Comparison of ENCODE assay signal across 8 cellular contexts in the genomic region with DNA sequence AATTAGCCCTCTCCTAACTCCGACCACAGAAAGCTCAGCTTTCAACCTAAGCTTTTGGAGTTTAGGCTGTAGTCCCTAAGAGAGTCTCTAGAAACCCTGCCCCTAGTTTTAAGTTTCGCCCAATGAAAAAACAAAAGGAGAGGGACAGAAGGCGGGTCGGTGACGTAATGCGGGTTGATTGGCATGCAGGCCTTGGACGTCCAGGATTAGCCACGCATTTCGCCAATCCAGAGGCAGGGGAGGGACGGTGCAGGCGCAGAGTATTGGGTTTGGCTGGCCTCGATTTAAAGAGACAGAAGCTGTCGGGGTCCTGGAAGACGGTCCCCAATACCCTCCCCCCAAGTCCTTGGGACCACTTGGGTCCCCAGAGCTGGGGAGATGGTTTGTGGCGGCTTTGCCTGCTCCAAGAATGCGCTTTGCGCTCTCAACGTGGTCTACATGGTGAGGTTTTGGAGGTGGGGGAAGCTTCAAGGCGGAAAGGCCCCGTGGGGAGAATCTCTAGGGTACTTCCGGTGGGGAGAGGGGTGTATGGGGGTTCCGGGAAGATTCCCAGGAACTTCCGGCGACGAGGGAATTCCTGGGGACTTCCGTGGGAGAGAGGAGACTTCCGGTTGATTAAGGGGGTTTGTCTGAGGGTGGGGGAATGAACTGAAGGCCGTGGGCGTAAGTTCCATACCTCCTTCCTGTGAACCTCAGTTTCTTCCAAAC. TPM values are rescaled to one million over a fixed set of nuclear protein-coding genes. Genes with fewer than 3 reads are reported as not detected.
DNase-seq lines count a peak whose midpoint lies in the region; ATAC-seq and TF ChIP-seq lines count a peak whose summit lies in the region.

A gene with protein sequence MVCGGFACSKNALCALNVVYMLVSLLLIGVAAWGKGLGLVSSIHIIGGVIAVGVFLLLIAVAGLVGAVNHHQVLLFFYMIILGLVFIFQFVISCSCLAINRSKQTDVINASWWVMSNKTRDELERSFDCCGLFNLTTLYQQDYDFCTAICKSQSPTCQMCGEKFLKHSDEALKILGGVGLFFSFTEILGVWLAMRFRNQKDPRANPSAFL (plus strand): TSS at position 263 of the 708 bp plus-strand sequence. CDS start 116 bp downstream, at position 379.

- H3K9me3 Mint-ChIP-seq in activated T-cell treated with anti-CD3 and anti-CD28 coated beads, Interleukin-2, amount 50 U/mL, for 24 hours: no peaks in the 10 kb centered on the region

- intact Hi-C loops in mucosa of descending colon (cut with DNase I, micrococcal nuclease): no loop called here

- H3K27ac Mint-ChIP-seq in activated T-cell treated with anti-CD3 and anti-CD28 coated beads, Interleukin-2, amount 50 U/mL, for 24 hours: peak within 1 kb of the TSS; percentile 96

- H3K4me3 ChIP-seq in epithelial cell of proximal tubule (ENCODE audit: low read depth, low read length): peak within 1 kb of the TSS; percentile 79
- H3K4me3 ChIP-seq in mucosa of descending colon: peak within 1 kb of the TSS; percentile 70

- ATAC-seq in GM21723 (IDR thresholded peaks at IDR 0.05; ENCODE audit: unreplicated experiment) (peak; percentile 83), mucosa of descending colon (peak; percentile 91)

- H3K4me1 ChIP-seq in mucosa of descending colon (ENCODE audit: low read depth): peaks cover 7% of the 10 kb centered on the region

- H3K4me3 Mint-ChIP-seq in activated T-cell treated with anti-CD3 and anti-CD28 coated beads, Interleukin-2, amount 50 U/mL, for 24 hours: peak within 1 kb of the TSS; percentile 93

- TF ChIP-seq CTCF in epithelial cell of proximal tubule (conservative IDR thresholded peaks at IDR 0.05; ENCODE audit: low read depth, low read length): no peak
- no peak for TF ChIP-seq CTCF in mucosa of descending colon (IDR thresholded peaks at IDR 0.05)

- H3K4me1 Mint-ChIP-seq in activated T-cell treated with anti-CD3 and anti-CD28 coated beads, Interleukin-2, amount 50 U/mL, for 24 hours (ENCODE audit: low read depth): peaks cover 65% of the 10 kb centered on the region

- no peaks in the 10 kb centered on the region for H3K27me3 Mint-ChIP-seq in activated T-cell treated with anti-CD3 and anti-CD28 coated beads, Interleukin-2, amount 50 U/mL, for 24 hours

- no peaks in the 10 kb centered on the region for H3K36me3 ChIP-seq in mucosa of descending colon (ENCODE audit: low read depth)

- H3K9me3 ChIP-seq in mucosa of descending colon: no peaks in the 10 kb centered on the region

- DNase-seq in DMS153 treated with DMSO at 0.1 percent for 48 hours (lab: John Stamatoyannopoulos, UW; ENCODE audit: unreplicated experiment): peak; percentile 94
- DNase-seq in KG1 (lab: John Stamatoyannopoulos, UW): peak; percentile 83
- DNase-seq in activated T-cell treated with anti-CD3 and anti-CD28 coated beads, Interleukin-2, amount 50 U/mL, for 24 hours: peak; percentile 94
- peak; percentile 93 for DNase-seq in epithelial cell of proximal tubule (ENCODE audit: low read depth)
- peak; percentile 94 to 99 (median 98) for DNase-seq in mucosa of descending colon
- peak; percentile 78 to 89 for DNase-seq in stimulated activated CD8-positive, alpha-beta memory T cell treated with anti-CD3 and anti-CD28 coated beads, Interleukin-4, amount 100 ng/mL, for 1 hour (ENCODE audit: low read depth in 2 of 2, low spot score in 1 of 2)

- peaks cover 64% of the 10 kb centered on the region for H3K36me3 Mint-ChIP-seq in activated T-cell treated with anti-CD3 and anti-CD28 coated beads, Interleukin-2, amount 50 U/mL, for 24 hours (ENCODE audit: low read depth)

TF ChIP-seq in PFSK-1, 5 proteins besides CTCF, POLR2A, EP300 and RAD21:
- TF ChIP-seq SIN3A (IDR thresholded peaks at IDR 0.05; ENCODE audit: borderline replicate concordance, insufficient read depth, low read length): no peak
- peak; percentile 42; the same call in 1 of the 2 replicates for TF ChIP-seq TAF1 (IDR thresholded peaks at IDR 0.05; ENCODE audit: borderline replicate concordance, insufficient read depth, low read length)
- TF ChIP-seq, protein P1, sequence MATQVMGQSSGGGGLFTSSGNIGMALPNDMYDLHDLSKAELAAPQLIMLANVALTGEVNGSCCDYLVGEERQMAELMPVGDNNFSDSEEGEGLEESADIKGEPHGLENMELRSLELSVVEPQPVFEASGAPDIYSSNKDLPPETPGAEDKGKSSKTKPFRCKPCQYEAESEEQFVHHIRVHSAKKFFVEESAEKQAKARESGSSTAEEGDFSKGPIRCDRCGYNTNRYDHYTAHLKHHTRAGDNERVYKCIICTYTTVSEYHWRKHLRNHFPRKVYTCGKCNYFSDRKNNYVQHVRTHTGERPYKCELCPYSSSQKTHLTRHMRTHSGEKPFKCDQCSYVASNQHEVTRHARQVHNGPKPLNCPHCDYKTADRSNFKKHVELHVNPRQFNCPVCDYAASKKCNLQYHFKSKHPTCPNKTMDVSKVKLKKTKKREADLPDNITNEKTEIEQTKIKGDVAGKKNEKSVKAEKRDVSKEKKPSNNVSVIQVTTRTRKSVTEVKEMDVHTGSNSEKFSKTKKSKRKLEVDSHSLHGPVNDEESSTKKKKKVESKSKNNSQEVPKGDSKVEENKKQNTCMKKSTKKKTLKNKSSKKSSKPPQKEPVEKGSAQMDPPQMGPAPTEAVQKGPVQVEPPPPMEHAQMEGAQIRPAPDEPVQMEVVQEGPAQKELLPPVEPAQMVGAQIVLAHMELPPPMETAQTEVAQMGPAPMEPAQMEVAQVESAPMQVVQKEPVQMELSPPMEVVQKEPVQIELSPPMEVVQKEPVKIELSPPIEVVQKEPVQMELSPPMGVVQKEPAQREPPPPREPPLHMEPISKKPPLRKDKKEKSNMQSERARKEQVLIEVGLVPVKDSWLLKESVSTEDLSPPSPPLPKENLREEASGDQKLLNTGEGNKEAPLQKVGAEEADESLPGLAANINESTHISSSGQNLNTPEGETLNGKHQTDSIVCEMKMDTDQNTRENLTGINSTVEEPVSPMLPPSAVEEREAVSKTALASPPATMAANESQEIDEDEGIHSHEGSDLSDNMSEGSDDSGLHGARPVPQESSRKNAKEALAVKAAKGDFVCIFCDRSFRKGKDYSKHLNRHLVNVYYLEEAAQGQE (IDR thresholded peaks at IDR 0.05; ENCODE audit: insufficient read depth in 1 of 2, low read depth in 2 of 2, low read length in 2 of 2): no peak
- peak; percentile 68 for TF ChIP-seq POLR2AphosphoS5 (IDR thresholded peaks at IDR 0.05; ENCODE audit: low read depth, low read length)
- no peak for TF ChIP-seq FOXP2 (optimal IDR thresholded peaks at IDR 0.05; ENCODE audit: borderline replicate concordance, extremely low read depth, extremely low read length, insufficient read depth)

RNA-seq across cellular contexts. Expression of the gene that starts here (rescaled TPM):
- polyA plus RNA-seq in PFSK-1 (2012; ENCODE audit: insufficient read length, low read depth): 7.2 TPM
- total RNA-seq in epithelial cell of proximal tubule (31.6 and 40.4 TPM in 2 replicates), mucosa of descending colon (10 to 100 TPM; 29.2 to 39.8 (median 30.5) TPM)

Comparison
In these comparisons a context has a peak if more than half of its experiments do, and no peak if none do; other contexts are left out.
1. Peak in every context shown above with its lines: DNase-seq, ATAC-seq and H3K4me3 ChIP-seq.